ENCODE assay signal across 1 cellular context in genomic region chr2:215920244-215921100, GRCh38.
A peak's percentile ranks its signal among the peaks of the same experiment; 100 is the strongest.
TF ChIP-seq lines count a peak whose summit lies in the region.

No MANE protein-coding gene starts in this region.

TF ChIP-seq in HepG2, 621 proteins besides CTCF, POLR2A, EP300 and RAD21 (continued from another document and continues in another):
- TF ChIP-seq TERF1 (CRISPR knock-in tag; IDR thresholded peaks at IDR 0.05) = no peak
- no peak for TF ChIP-seq TP53 (CRISPR knock-in tag; conservative IDR thresholded peaks at IDR 0.05)
- TF ChIP-seq PCBP1 (IDR thresholded peaks at IDR 0.05; ENCODE audit: borderline replicate concordance, low read depth, low read length) = no peak
- no peak for TF ChIP-seq ZSCAN29 (CRISPR knock-in tag; conservative IDR thresholded peaks at IDR 0.05)
- TF ChIP-seq PRDM10 (CRISPR knock-in tag; IDR thresholded peaks at IDR 0.05; ENCODE audit: low read depth) = no peak
- peak; percentile 50; the same call in 1 of the 2 replicates for TF ChIP-seq SOX5 (CRISPR knock-in tag; IDR thresholded peaks at IDR 0.05; ENCODE audit: borderline replicate concordance)
- TF ChIP-seq ZNF720 (CRISPR knock-in tag; IDR thresholded peaks at IDR 0.05) = no peak
- no peak for TF ChIP-seq SCMH1 (CRISPR knock-in tag; IDR thresholded peaks at IDR 0.05; ENCODE audit: borderline replicate concordance)
- TF ChIP-seq NONO (IDR thresholded peaks at IDR 0.05) = no peak
- TF ChIP-seq NONO (CRISPR knock-in tag; conservative IDR thresholded peaks at IDR 0.05) = no peak
- TF ChIP-seq SMC3 (IDR thresholded peaks at IDR 0.05; ENCODE audit: low read length) = peak; percentile 99
- TF ChIP-seq ZNF703 (CRISPR knock-in tag; IDR thresholded peaks at IDR 0.05; ENCODE audit: borderline replicate concordance) = no peak
- no peak for TF ChIP-seq TEAD2 (CRISPR knock-in tag; IDR thresholded peaks at IDR 0.05)
- TF ChIP-seq PHF8 (CRISPR knock-in tag; IDR thresholded peaks at IDR 0.05) = no peak
- TF ChIP-seq ZNF761 (CRISPR knock-in tag; conservative IDR thresholded peaks at IDR 0.05) = 0 out of 2 replicates have a peak, but pooled peaks have one; percentile 16
- no peak for TF ChIP-seq ZNF256 (CRISPR knock-in tag; conservative IDR thresholded peaks at IDR 0.05)
- TF ChIP-seq NFIC (IDR thresholded peaks at IDR 0.05; ENCODE audit: low read length) = peak; percentile 33
- no peak for TF ChIP-seq ZNF503 (CRISPR knock-in tag; IDR thresholded peaks at IDR 0.05)
- no peak for TF ChIP-seq ZNF234 (CRISPR knock-in tag; conservative IDR thresholded peaks at IDR 0.05)
- 0 out of 2 replicates have a peak, but pooled peaks have one; percentile 62 for TF ChIP-seq AHDC1 (CRISPR knock-in tag; IDR thresholded peaks at IDR 0.05; ENCODE audit: borderline replicate concordance)
- TF ChIP-seq ZNF121 (CRISPR knock-in tag; IDR thresholded peaks at IDR 0.05) = no peak
- no peak for TF ChIP-seq ZNF576 (CRISPR knock-in tag; IDR thresholded peaks at IDR 0.05)
- TF ChIP-seq ZNF225 (CRISPR knock-in tag; IDR thresholded peaks at IDR 0.05) = no peak
- TF ChIP-seq ZNF276 (CRISPR knock-in tag; IDR thresholded peaks at IDR 0.05; ENCODE audit: low read depth) = no peak
- no peak for TF ChIP-seq RFX5 (IDR thresholded peaks at IDR 0.05; ENCODE audit: low read depth, low read length)
- TF ChIP-seq ZNF3 (CRISPR knock-in tag; IDR thresholded peaks at IDR 0.05) = no peak
- no peak for TF ChIP-seq ZNF20 (CRISPR knock-in tag; IDR thresholded peaks at IDR 0.05)
- TF ChIP-seq PPARG (CRISPR knock-in tag; conservative IDR thresholded peaks at IDR 0.05) = peak; percentile 59; the same call in 1 of the 2 replicates
- TF ChIP-seq RFXAP (CRISPR knock-in tag; IDR thresholded peaks at IDR 0.05; ENCODE audit: borderline replicate concordance) = no peak
- TF ChIP-seq ZNF160 (CRISPR knock-in tag; IDR thresholded peaks at IDR 0.05) = no peak
- no peak for TF ChIP-seq ZFYVE20 (CRISPR knock-in tag; IDR thresholded peaks at IDR 0.05; ENCODE audit: borderline replicate concordance, low read depth)
- no peak for TF ChIP-seq ZNF18 (CRISPR knock-in tag; IDR thresholded peaks at IDR 0.05; ENCODE audit: insufficient replicate concordance)
- TF ChIP-seq MAFK (conservative IDR thresholded peaks at IDR 0.05 in 1 of 2, IDR thresholded peaks at IDR 0.05 in 1 of 2; ENCODE audit: low read length in 2 of 2) = no peak; a peak in 1 of 4 replicates
- no peak for TF ChIP-seq RAD51 (IDR thresholded peaks at IDR 0.05; ENCODE audit: borderline replicate concordance)
- TF ChIP-seq E2F2 (CRISPR knock-in tag; IDR thresholded peaks at IDR 0.05; ENCODE audit: borderline replicate concordance) = no peak
- TF ChIP-seq HMGXB3 (CRISPR knock-in tag; IDR thresholded peaks at IDR 0.05; ENCODE audit: borderline replicate concordance) = no peak
- TF ChIP-seq ZNF343 (CRISPR knock-in tag; IDR thresholded peaks at IDR 0.05) = no peak; the same call in 1 of the 2 replicates
- no peak for TF ChIP-seq PHB2 (IDR thresholded peaks at IDR 0.05; ENCODE audit: partially characterized antibody)
- no peak for TF ChIP-seq RELA (CRISPR knock-in tag; IDR thresholded peaks at IDR 0.05)
- no peak for TF ChIP-seq ZNF547 (CRISPR knock-in tag; IDR thresholded peaks at IDR 0.05)
